1 cellular context compared by ENCODE assay signal in the genomic region with DNA sequence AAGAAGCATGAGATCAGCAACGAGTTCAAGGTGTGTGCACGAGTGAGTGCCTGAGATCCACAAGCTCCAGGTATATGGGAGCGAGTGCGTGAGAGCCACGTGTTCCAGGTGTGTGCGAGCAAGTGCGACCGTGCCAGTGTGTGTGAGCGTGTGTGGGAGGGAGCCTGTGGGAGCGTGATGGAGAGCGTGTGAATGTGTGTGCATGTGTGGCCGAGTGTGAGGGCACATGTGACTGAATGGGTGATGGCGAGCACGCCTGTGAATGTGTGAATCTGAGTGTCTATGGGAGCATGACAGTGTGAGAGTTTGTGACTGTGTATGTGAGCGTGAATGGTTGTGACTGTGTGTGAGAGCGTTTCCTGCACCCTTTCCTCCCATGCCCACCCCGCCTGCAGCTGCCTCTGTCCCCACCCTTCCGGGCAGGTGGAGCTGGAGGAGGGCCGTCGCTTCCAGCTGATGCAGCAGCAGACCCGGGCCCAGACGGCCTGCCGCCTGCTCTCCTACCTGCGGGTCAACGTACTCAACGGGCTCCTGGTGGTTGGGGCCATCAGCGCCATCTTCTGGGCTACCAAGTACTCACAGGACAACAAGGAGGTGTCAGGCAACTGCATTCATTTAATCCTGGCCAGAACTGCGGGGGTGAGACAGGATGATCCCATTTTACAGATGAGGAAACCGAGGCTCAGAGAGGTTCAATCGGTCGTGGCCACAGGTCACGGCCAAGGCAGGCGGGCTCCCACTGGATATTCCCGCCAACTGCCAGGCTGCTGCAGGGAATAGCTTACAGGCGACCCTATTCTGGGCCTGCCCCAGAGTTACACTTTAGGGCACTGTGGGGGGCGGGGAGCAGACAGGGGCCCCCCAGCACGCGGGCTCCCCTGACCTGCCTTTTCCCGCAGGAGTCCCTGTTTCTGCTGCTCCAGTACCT.
TF ChIP-seq lines count a peak whose summit lies in the region.

No MANE protein-coding gene starts in this region.

TF ChIP-seq in HepG2, 621 proteins besides CTCF, POLR2A, EP300 and RAD21 (continued from another document and continues in another):
- TF ChIP-seq HDAC2 (CRISPR knock-in tag; IDR thresholded peaks at IDR 0.05) (peak; percentile 54; the same call in 1 of the 2 replicates), SAP130 (CRISPR knock-in tag; IDR thresholded peaks at IDR 0.05; ENCODE audit: low read depth) (peak; percentile 47), ARID2 (CRISPR knock-in tag; IDR thresholded peaks at IDR 0.05; ENCODE audit: borderline replicate concordance) (no peak), KIAA2018 (CRISPR knock-in tag; IDR thresholded peaks at IDR 0.05; ENCODE audit: borderline replicate concordance) (no peak), ZFP36L1 (CRISPR knock-in tag; IDR thresholded peaks at IDR 0.05) (no peak), HMG20B (CRISPR knock-in tag; conservative IDR thresholded peaks at IDR 0.05) (no peak), ZNF331 (CRISPR knock-in tag; IDR thresholded peaks at IDR 0.05) (peak; percentile 40; the same call in 1 of the 2 replicates), NFE2 (CRISPR knock-in tag; IDR thresholded peaks at IDR 0.05) (no peak), HIVEP1 (CRISPR knock-in tag; IDR thresholded peaks at IDR 0.05) (peak; percentile 23; the same call in 1 of the 2 replicates), ATF7-NPFF (CRISPR knock-in tag; IDR thresholded peaks at IDR 0.05; ENCODE audit: low read depth) (peak; percentile 67; the same call in 1 of the 2 replicates), RXRB (CRISPR knock-in tag; IDR thresholded peaks at IDR 0.05; ENCODE audit: borderline replicate concordance) (no peak), MYNN (CRISPR knock-in tag; IDR thresholded peaks at IDR 0.05; ENCODE audit: low read depth) (no peak), ZNF264 (CRISPR knock-in tag; IDR thresholded peaks at IDR 0.05) (no peak), TBX3 (IDR thresholded peaks at IDR 0.05; ENCODE audit: borderline replicate concordance) (peak; percentile 79), RFX5 (IDR thresholded peaks at IDR 0.05; ENCODE audit: low read depth, low read length) (no peak), NKX3-1 (CRISPR knock-in tag; IDR thresholded peaks at IDR 0.05) (no peak), ZNF570 (CRISPR knock-in tag; IDR thresholded peaks at IDR 0.05; ENCODE audit: borderline replicate concordance) (no peak), ZFX (CRISPR knock-in tag; IDR thresholded peaks at IDR 0.05; ENCODE audit: low read depth) (peak; percentile 71), ZBTB8A (CRISPR knock-in tag; IDR thresholded peaks at IDR 0.05; ENCODE audit: borderline replicate concordance, low read depth) (no peak), PBX2 (CRISPR knock-in tag; IDR thresholded peaks at IDR 0.05) (no peak), THAP7 (CRISPR knock-in tag; IDR thresholded peaks at IDR 0.05) (no peak), MIER2 (CRISPR knock-in tag; IDR thresholded peaks at IDR 0.05) (0 out of 2 replicates have a peak, but pooled peaks have one; percentile 23), ZNF616 (CRISPR knock-in tag; IDR thresholded peaks at IDR 0.05; ENCODE audit: low read depth) (no peak), KDM4B (CRISPR knock-in tag; IDR thresholded peaks at IDR 0.05) (no peak), ZNF441 (CRISPR knock-in tag; IDR thresholded peaks at IDR 0.05; ENCODE audit: borderline replicate concordance) (no peak), CREB1 (IDR thresholded peaks at IDR 0.05) (no peak), CREB1 (CRISPR knock-in tag; IDR thresholded peaks at IDR 0.05) (no peak), SIX1 (CRISPR knock-in tag; IDR thresholded peaks at IDR 0.05; ENCODE audit: borderline replicate concordance) (no peak), ZNF574 (CRISPR knock-in tag; IDR thresholded peaks at IDR 0.05) (peak; percentile 52; the same call in 1 of the 2 replicates), ZNF775 (CRISPR knock-in tag; IDR thresholded peaks at IDR 0.05; ENCODE audit: borderline replicate concordance) (no peak), MAF1 (CRISPR knock-in tag; IDR thresholded peaks at IDR 0.05; ENCODE audit: borderline replicate concordance) (no peak)
- TF ChIP-seq, protein P1, sequence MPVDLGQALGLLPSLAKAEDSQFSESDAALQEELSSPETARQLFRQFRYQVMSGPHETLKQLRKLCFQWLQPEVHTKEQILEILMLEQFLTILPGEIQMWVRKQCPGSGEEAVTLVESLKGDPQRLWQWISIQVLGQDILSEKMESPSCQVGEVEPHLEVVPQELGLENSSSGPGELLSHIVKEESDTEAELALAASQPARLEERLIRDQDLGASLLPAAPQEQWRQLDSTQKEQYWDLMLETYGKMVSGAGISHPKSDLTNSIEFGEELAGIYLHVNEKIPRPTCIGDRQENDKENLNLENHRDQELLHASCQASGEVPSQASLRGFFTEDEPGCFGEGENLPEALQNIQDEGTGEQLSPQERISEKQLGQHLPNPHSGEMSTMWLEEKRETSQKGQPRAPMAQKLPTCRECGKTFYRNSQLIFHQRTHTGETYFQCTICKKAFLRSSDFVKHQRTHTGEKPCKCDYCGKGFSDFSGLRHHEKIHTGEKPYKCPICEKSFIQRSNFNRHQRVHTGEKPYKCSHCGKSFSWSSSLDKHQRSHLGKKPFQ (CRISPR knock-in tag; IDR thresholded peaks at IDR 0.05; ENCODE audit: insufficient replicate concordance), result no peak
- TF ChIP-seq, protein P2, sequence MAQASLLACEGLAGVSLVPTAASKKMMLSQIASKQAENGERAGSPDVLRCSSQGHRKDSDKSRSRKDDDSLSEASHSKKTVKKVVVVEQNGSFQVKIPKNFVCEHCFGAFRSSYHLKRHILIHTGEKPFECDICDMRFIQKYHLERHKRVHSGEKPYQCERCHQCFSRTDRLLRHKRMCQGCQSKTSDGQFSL (CRISPR knock-in tag; IDR thresholded peaks at IDR 0.05), result no peak
- TF ChIP-seq, protein P3, sequence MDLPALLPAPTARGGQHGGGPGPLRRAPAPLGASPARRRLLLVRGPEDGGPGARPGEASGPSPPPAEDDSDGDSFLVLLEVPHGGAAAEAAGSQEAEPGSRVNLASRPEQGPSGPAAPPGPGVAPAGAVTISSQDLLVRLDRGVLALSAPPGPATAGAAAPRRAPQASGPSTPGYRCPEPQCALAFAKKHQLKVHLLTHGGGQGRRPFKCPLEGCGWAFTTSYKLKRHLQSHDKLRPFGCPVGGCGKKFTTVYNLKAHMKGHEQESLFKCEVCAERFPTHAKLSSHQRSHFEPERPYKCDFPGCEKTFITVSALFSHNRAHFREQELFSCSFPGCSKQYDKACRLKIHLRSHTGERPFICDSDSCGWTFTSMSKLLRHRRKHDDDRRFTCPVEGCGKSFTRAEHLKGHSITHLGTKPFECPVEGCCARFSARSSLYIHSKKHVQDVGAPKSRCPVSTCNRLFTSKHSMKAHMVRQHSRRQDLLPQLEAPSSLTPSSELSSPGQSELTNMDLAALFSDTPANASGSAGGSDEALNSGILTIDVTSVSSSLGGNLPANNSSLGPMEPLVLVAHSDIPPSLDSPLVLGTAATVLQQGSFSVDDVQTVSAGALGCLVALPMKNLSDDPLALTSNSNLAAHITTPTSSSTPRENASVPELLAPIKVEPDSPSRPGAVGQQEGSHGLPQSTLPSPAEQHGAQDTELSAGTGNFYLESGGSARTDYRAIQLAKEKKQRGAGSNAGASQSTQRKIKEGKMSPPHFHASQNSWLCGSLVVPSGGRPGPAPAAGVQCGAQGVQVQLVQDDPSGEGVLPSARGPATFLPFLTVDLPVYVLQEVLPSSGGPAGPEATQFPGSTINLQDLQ (CRISPR knock-in tag; IDR thresholded peaks at IDR 0.05), result no peak
- TF ChIP-seq, protein P4, sequence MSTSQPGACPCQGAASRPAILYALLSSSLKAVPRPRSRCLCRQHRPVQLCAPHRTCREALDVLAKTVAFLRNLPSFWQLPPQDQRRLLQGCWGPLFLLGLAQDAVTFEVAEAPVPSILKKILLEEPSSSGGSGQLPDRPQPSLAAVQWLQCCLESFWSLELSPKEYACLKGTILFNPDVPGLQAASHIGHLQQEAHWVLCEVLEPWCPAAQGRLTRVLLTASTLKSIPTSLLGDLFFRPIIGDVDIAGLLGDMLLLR (CRISPR knock-in tag; IDR thresholded peaks at IDR 0.05), result no peak
- TF ChIP-seq, protein P5, sequence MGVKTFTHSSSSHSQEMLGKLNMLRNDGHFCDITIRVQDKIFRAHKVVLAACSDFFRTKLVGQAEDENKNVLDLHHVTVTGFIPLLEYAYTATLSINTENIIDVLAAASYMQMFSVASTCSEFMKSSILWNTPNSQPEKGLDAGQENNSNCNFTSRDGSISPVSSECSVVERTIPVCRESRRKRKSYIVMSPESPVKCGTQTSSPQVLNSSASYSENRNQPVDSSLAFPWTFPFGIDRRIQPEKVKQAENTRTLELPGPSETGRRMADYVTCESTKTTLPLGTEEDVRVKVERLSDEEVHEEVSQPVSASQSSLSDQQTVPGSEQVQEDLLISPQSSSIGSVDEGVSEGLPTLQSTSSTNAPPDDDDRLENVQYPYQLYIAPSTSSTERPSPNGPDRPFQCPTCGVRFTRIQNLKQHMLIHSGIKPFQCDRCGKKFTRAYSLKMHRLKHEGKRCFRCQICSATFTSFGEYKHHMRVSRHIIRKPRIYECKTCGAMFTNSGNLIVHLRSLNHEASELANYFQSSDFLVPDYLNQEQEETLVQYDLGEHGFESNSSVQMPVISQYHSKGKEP (CRISPR knock-in tag; IDR thresholded peaks at IDR 0.05), result no peak
